ENCODE assay signal across 19 cellular contexts in the genomic region with DNA sequence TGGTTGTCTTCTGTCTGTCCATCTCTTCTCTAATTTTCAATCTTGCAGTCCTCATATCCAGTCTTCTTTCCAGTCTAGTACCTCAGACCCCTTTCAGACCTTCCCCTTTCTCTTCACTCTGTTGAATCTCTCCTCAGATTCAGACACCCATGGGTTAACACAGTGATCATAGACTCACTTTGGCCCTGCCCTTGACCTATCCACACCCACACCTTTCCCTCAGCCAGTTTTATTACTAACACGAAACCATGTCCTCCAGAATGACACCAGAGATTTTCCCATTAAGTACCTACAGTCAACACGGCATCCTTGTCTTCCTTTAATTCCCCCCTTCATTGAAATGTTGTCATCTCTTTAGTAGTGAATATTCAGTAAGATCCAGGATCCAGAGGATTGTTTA.
A peak's percentile ranks its signal among the peaks of the same experiment; 100 is the strongest.
DNase-seq lines count a peak whose midpoint lies in the region; ATAC-seq, FAIRE-seq and TF ChIP-seq lines count a peak whose summit lies in the region.
"Had no signal": no experiment of that assay in that cellular context is flagged by ENCODE, and none has a peak within 500 bp of the region (broad histone marks: within the 10 kb centered on the region; RNA-seq: fewer than 3 reads in every experiment).

No MANE protein-coding gene starts in this region.

- H3K27ac ChIP-seq in smooth muscle cell (ENCODE audit: low read depth) = peak overlapping the region; percentile 27
- H3K27ac ChIP-seq: HL-60, SJSA1 had no signal

- no peaks in the 10 kb centered on the region for H3K79me2 ChIP-seq in smooth muscle cell (ENCODE audit: low read depth)

- 50% methylated on average over 2 of the region's 2 CpGs for WGBS in smooth muscle cell (ENCODE audit: low lambda C conversion rate)

- FAIRE-seq in HTR-8/SVneo (lab: Jason Lieb, UNC) = peak; percentile 48

- peak overlapping the region; percentile 20 for H2AFZ ChIP-seq in smooth muscle cell (ENCODE audit: low read depth)

- H3K36me3 ChIP-seq in mucosa of descending colon (ENCODE audit: low read depth) (no peaks in the 10 kb centered on the region), smooth muscle cell (ENCODE audit: low read depth) (no peaks in the 10 kb centered on the region)
- H3K36me3 ChIP-seq: BE2C, SJSA1 had no signal

- intact Hi-C loops in mucosa of descending colon (cut with DNase I, micrococcal nuclease) = no loop called here

- H3K4me1 ChIP-seq in mucosa of descending colon (ENCODE audit: low read depth) (no peaks in the 10 kb centered on the region), smooth muscle cell (ENCODE audit: low read depth) (peaks cover 3% of the 10 kb centered on the region)
- H3K4me1 ChIP-seq: BE2C had no signal

- TF ChIP-seq CTCF in mucosa of descending colon (IDR thresholded peaks at IDR 0.05) (no peak), smooth muscle cell (IDR thresholded peaks at IDR 0.05; ENCODE audit: borderline replicate concordance, insufficient read depth, poor library complexity, severe bottlenecking) (no peak)

- no peaks in the 10 kb centered on the region for H3K9me3 ChIP-seq in mucosa of descending colon
- no peaks in the 10 kb centered on the region for H3K9me3 ChIP-seq in smooth muscle cell (replicated peaks; ENCODE audit: low read depth)
- H3K9me3 ChIP-seq: BE2C, SJSA1 had no signal

- no peaks in the 10 kb centered on the region for H4K20me1 ChIP-seq in smooth muscle cell (ENCODE audit: low read depth)

- DNase-seq in HTR-8/SVneo (ENCODE audit: insufficient read length, low spot score) (no peak), SW480 (ENCODE audit: low spot score) (peak; percentile 52), mucosa of descending colon (no peak), smooth muscle cell (lab: John Stamatoyannopoulos, UW; ENCODE audit: unreplicated experiment) (no peak), pons (ENCODE audit: low spot score) (no peak)
- no peak for DNase-seq in effector CD4-positive, alpha-beta T cell
- DNase-seq: BE2C; CD4-positive, alpha-beta T cell; DMS79; H9; NCI-H1105 treated with DMSO at 0.1 percent for 48 hours; NCI-H1694 treated with DMSO at 0.1 percent for 48 hours; NCI-H2171; NCI-H446; NCI-H774; PC-9 had no signal

- H3K9ac ChIP-seq in smooth muscle cell (ENCODE audit: low read depth) = no peak overlapping the region

- H3K4me3 ChIP-seq in mucosa of descending colon (no peak overlapping the region), smooth muscle cell (peak overlapping the region; percentile 39)
- H3K4me3 ChIP-seq: SJSA1 had no signal

- no peaks in the 10 kb centered on the region for H3K27me3 ChIP-seq in smooth muscle cell (ENCODE audit: low read depth)
- H3K27me3 ChIP-seq: BE2C, SJSA1 had no signal

- H3F3A ChIP-seq in smooth muscle cell (ENCODE audit: low read depth) = no peaks in the 10 kb centered on the region

- peak overlapping the region; percentile 79 for H3K4me2 ChIP-seq in smooth muscle cell

- peak; percentile 47 for ATAC-seq in mucosa of descending colon
- ATAC-seq in HG02610 (IDR thresholded peaks at IDR 0.05; ENCODE audit: unreplicated experiment) = no peak
